ENCODE assay signal across 8 cellular contexts in the genomic region with DNA sequence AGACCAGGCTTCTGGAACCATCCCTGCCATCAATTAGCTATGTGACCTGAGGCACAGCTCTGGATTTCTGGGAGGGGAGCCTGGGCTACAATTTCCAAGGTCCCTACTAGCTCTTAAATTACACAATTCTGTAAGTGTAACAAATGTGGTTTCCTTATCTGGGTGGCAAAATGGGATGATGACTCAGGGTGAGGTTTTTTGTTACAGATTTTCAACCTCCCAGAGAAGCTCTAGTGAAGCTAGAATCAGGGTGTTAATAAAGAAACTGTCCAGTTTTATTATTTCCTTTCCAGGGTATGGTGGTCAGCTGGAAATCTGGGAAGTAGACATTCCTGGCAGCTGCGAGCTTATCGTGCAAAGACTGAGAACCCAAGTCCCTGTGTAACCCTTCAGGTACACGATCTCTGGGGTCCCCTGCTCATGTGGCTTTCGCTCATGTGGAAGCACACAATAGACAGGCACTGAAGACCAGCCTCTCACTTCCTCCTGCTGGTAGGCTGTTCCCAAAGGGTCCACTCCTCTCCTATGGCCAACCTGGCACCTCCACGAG. TPM values are rescaled to one million over a fixed set of nuclear protein-coding genes. Genes with fewer than 3 reads are reported as not detected.
DNase-seq lines count a peak whose midpoint lies in the region; ATAC-seq and TF ChIP-seq lines count a peak whose summit lies in the region.

No MANE protein-coding gene starts in this region.

- WGBS in SK-N-SH (ENCODE audit: low lambda C conversion rate), result 82% methylated on average over 5 of the region's 5 CpGs

- POLR2A ChIA-PET in SK-N-SH (lab: Yijun Ruan, JAX), result interaction anchor here (1.0 kb wide), 1 partner anchor 64 kb away, joined by 5 read pairs; no protein-coding TSS in a partner anchor

- no peak overlapping the region for H3K9ac ChIP-seq in SK-N-SH

- H3K9me3 ChIP-seq in SK-N-SH, result no peaks in the 10 kb centered on the region

- TF ChIP-seq EP300 in SK-N-SH (IDR thresholded peaks at IDR 0.05; ENCODE audit: borderline replicate concordance in 1 of 2, low read depth in 1 of 2, low read length in 1 of 2), result peak in 1 of 2 experiments; percentile 84; a peak in 2 of 4 replicates

- H3K4me1 Mint-ChIP-seq in effector memory CD8-positive, alpha-beta T cell (ENCODE audit: low read depth in 2 of 2), result peaks cover 76 to 94% of the 10 kb centered on the region in 2 donors

- no peak for TF ChIP-seq RAD21 in SK-N-SH (IDR thresholded peaks at IDR 0.05; ENCODE audit: low read length)

- H3K36me3 Mint-ChIP-seq in effector memory CD8-positive, alpha-beta T cell (ENCODE audit: insufficient read depth), result peaks cover 31% of the 10 kb centered on the region

- H4K20me1 ChIP-seq in SK-N-SH (ENCODE audit: insufficient read depth), result no peaks in the 10 kb centered on the region

- peaks cover 5% of the 10 kb centered on the region for H3F3A ChIP-seq in SK-N-SH (replicated peaks; ENCODE audit: insufficient read depth)

- H3K4me3 Mint-ChIP-seq in effector memory CD8-positive, alpha-beta T cell, result peak overlapping the region; percentile 91 to 96

- no peak overlapping the region for H3K4me3 ChIP-seq in HFF-Myc (replicated peaks; ENCODE audit: low read depth, low read length)
- H3K4me3 ChIP-seq in SK-N-SH (ENCODE audit: low read depth in 2 of 2, low read length in 1 of 2), result no peak overlapping the region
- H3K4me3 ChIP-seq in skin epidermis, result no peak overlapping the region

- H3K27ac Mint-ChIP-seq in effector memory CD8-positive, alpha-beta T cell, result peak overlapping the region; percentile 93 to 97

- no peak overlapping the region for H3K4me2 ChIP-seq in SK-N-SH

- DNase-seq in HFF-Myc (ENCODE audit: extremely low read depth, low read depth) (peak; percentile 68), SK-N-SH (peak; percentile 46)
- peak in 2 of 3 experiments; percentile 27 to 36 for DNase-seq in effector memory CD8-positive, alpha-beta T cell
- DNase-seq in activated CD4-positive, alpha-beta T cell treated with anti-CD3 and anti-CD28 coated beads for 4 hours, result no peak

- H3K27ac ChIP-seq in SK-N-SH (ENCODE audit: low read depth in 2 of 2, low read length in 1 of 2) (peak overlapping the region; percentile 24 to 86; a peak in 3 of 4 replicates), skin epidermis (peak overlapping the region in 15 of 21 experiments; percentile 6 to 79 (median 55))

- no peak overlapping the region for H2AFZ ChIP-seq in SK-N-SH (ENCODE audit: low read depth)

- no peaks in the 10 kb centered on the region for H3K36me3 ChIP-seq in SK-N-SH (replicated peaks in 1 of 2; ENCODE audit: control insufficient read depth in 1 of 2, insufficient read depth in 2 of 2, low read length in 1 of 2)

- no peak for TF ChIP-seq CTCF in HFF-Myc (IDR thresholded peaks at IDR 0.05; ENCODE audit: low read depth, low read length, missing control alignments)
- no peak for TF ChIP-seq CTCF in SK-N-SH (IDR thresholded peaks at IDR 0.05)

- ATAC-seq in effector memory CD8-positive, alpha-beta T cell (replicated peaks), result peak; percentile 64
- ATAC-seq in HG03045 (IDR thresholded peaks at IDR 0.05; ENCODE audit: unreplicated experiment) (no peak), HG03439 (IDR thresholded peaks at IDR 0.05; ENCODE audit: unreplicated experiment) (no peak), GM21360 (IDR thresholded peaks at IDR 0.05; ENCODE audit: unreplicated experiment) (no peak)

- H3K27me3 Mint-ChIP-seq in effector memory CD8-positive, alpha-beta T cell, result no peaks in the 10 kb centered on the region

- CTCF ChIA-PET in SK-N-SH (lab: Yijun Ruan, JAX), result interaction anchor here (0.7 to 1.6 kb wide), 8 partner anchors 8 to 157 kb away, joined by 3 to 6 read pairs (median 3); no protein-coding TSS in a partner anchor

- no peaks in the 10 kb centered on the region for H3K79me2 ChIP-seq in SK-N-SH (ENCODE audit: insufficient read depth)

- no peaks in the 10 kb centered on the region for H3K9me2 ChIP-seq in SK-N-SH

- no peaks in the 10 kb centered on the region for H3K27me3 ChIP-seq in SK-N-SH (ENCODE audit: insufficient read depth)

- no peaks in the 10 kb centered on the region for H3K9me3 Mint-ChIP-seq in effector memory CD8-positive, alpha-beta T cell

- peaks cover 0 to 27% of the 10 kb centered on the region in 2 experiments; a peak in 2 of 4 replicates for H3K4me1 ChIP-seq in SK-N-SH (ENCODE audit: control insufficient read depth in 1 of 2, insufficient read depth in 2 of 2, low read depth in 1 of 2, low read length in 1 of 2)

TF ChIP-seq in SK-N-SH, 30 proteins besides CTCF, POLR2A, EP300 and RAD21 (continues in another document):
- TF ChIP-seq JUND (IDR thresholded peaks at IDR 0.05) (0 out of 2 replicates have a peak, but pooled peaks have one; percentile 9), TEAD4 (IDR thresholded peaks at IDR 0.05; ENCODE audit: borderline replicate concordance, insufficient read depth) (no peak), CHD2 (IDR thresholded peaks at IDR 0.05; ENCODE audit: low read length, partially characterized antibody) (peak; percentile 37), POLR2AphosphoS5 (IDR thresholded peaks at IDR 0.05; ENCODE audit: low read depth, low read length) (no peak), FOXM1 (IDR thresholded peaks at IDR 0.05; ENCODE audit: low read depth) (no peak), TAF1 (IDR thresholded peaks at IDR 0.05; ENCODE audit: borderline replicate concordance, low read depth, low read length) (no peak), FOSL2 (IDR thresholded peaks at IDR 0.05; ENCODE audit: borderline replicate concordance, low read depth) (peak; percentile 20; the same call in 1 of the 2 replicates), RFX5 (IDR thresholded peaks at IDR 0.05; ENCODE audit: low read length) (no peak), SMC3 (IDR thresholded peaks at IDR 0.05; ENCODE audit: low read depth, low read length) (no peak), RXRA (IDR thresholded peaks at IDR 0.05; ENCODE audit: borderline replicate concordance, low read depth) (no peak), MXI1 (IDR thresholded peaks at IDR 0.05; ENCODE audit: low read depth, low read length) (no peak), ZBTB33 (IDR thresholded peaks at IDR 0.05; ENCODE audit: borderline replicate concordance, low read depth) (no peak), NRF1 (IDR thresholded peaks at IDR 0.05; ENCODE audit: low read depth, low read length) (no peak), RCOR1 (IDR thresholded peaks at IDR 0.05; ENCODE audit: low read length) (no peak)
- TF ChIP-seq, protein P1, sequence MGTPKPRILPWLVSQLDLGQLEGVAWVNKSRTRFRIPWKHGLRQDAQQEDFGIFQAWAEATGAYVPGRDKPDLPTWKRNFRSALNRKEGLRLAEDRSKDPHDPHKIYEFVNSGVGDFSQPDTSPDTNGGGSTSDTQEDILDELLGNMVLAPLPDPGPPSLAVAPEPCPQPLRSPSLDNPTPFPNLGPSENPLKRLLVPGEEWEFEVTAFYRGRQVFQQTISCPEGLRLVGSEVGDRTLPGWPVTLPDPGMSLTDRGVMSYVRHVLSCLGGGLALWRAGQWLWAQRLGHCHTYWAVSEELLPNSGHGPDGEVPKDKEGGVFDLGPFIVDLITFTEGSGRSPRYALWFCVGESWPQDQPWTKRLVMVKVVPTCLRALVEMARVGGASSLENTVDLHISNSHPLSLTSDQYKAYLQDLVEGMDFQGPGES (IDR thresholded peaks at IDR 0.05; ENCODE audit: low read depth, low read length), result no peak
- TF ChIP-seq, protein P2, sequence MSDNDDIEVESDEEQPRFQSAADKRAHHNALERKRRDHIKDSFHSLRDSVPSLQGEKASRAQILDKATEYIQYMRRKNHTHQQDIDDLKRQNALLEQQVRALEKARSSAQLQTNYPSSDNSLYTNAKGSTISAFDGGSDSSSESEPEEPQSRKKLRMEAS (IDR thresholded peaks at IDR 0.05; ENCODE audit: low read depth), result no peak
- TF ChIP-seq, protein P3, sequence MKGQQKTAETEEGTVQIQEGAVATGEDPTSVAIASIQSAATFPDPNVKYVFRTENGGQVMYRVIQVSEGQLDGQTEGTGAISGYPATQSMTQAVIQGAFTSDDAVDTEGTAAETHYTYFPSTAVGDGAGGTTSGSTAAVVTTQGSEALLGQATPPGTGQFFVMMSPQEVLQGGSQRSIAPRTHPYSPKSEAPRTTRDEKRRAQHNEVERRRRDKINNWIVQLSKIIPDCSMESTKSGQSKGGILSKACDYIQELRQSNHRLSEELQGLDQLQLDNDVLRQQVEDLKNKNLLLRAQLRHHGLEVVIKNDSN (IDR thresholded peaks at IDR 0.05; ENCODE audit: borderline replicate concordance, low read depth), result no peak
- TF ChIP-seq, protein P4, sequence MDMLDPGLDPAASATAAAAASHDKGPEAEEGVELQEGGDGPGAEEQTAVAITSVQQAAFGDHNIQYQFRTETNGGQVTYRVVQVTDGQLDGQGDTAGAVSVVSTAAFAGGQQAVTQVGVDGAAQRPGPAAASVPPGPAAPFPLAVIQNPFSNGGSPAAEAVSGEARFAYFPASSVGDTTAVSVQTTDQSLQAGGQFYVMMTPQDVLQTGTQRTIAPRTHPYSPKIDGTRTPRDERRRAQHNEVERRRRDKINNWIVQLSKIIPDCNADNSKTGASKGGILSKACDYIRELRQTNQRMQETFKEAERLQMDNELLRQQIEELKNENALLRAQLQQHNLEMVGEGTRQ (IDR thresholded peaks at IDR 0.05; ENCODE audit: borderline replicate concordance, low read depth, low read length), result no peak

RNA-seq across cellular contexts. Expression of gene RAB27A, which starts 7.3 kb away (rescaled TPM):
- polyA plus RNA-seq in SK-N-SH (2012; rRNA removed), result 9.6 and 11.0 TPM in 2 replicates
- polyA plus RNA-seq in SK-N-SH (2012; cell fraction: cytosol; rRNA removed), result 16.1 and 17.9 TPM in 2 replicates
- 4.2 and 6.1 TPM in 2 replicates for polyA plus RNA-seq in SK-N-SH (2012; cell fraction: nucleus; rRNA removed)

RNA-seq across cellular contexts. Expression of gene PIGBOS1, which starts 36.6 kb away (rescaled TPM):
- polyA plus RNA-seq in SK-N-SH (2012; rRNA removed), result 18.2 and 23.6 TPM in 2 replicates
- 28.7 and 29.8 TPM in 2 replicates for polyA plus RNA-seq in SK-N-SH (2012; cell fraction: cytosol; rRNA removed)
- polyA plus RNA-seq in SK-N-SH (2012; cell fraction: nucleus; rRNA removed), result 5.1 and 5.6 TPM in 2 replicates

RNA-seq across cellular contexts. Expression of gene PIGB, which starts 36.7 kb away (rescaled TPM):
- polyA plus RNA-seq in SK-N-SH (2012; rRNA removed), result 6.6 and 10.5 TPM in 2 replicates
- polyA plus RNA-seq in SK-N-SH (2012; cell fraction: cytosol; rRNA removed), result 8.5 and 10.2 TPM in 2 replicates
- polyA plus RNA-seq in SK-N-SH (2012; cell fraction: nucleus; rRNA removed), result 6.3 and 16.1 TPM in 2 replicates

Comparison
In these comparisons a context has a peak if more than half of its experiments do, and no peak if none do; other contexts are left out.
1. DNase-seq: peak in HFF-Myc (single experiment), SK-N-SH (single experiment) and effector memory CD8-positive, alpha-beta T cell (2 of 3); none in activated CD4-positive, alpha-beta T cell treated with anti-CD3 and anti-CD28 coated beads for 4 hours (0 of 2).